Comparison of ENCODE assay signal across 16 cellular contexts in the genomic region with DNA sequence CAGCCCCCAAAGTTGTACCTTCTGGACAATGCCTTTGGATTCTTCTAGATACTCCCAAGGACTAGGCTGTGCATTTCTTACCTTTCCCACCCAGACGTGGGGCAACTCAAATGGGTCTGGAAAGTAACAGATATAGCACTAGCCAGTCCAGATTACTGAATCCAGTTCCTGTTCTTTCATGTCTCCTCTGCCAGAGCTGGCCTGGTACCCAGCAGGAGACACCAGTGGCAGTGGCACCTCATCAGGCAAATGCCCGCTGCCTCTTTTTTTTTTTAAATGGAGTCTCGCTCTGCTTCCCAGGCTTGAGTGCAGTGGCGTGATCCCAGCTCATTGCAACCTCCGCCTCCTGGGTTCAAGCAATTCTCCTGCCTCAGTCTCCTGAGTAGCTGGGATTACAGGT.
"Had no signal": no experiment of that assay in that cellular context is flagged by ENCODE, and none has a peak within 500 bp of the region (broad histone marks: within the 10 kb centered on the region; RNA-seq: fewer than 3 reads in every experiment).

No MANE protein-coding gene starts in this region.

- ATAC-seq: left colon; naive thymus-derived CD8-positive, alpha-beta T cell had no signal

- H3K4me1 Mint-ChIP-seq: neural crest cell had no signal

- H3K27me3 Mint-ChIP-seq: naive thymus-derived CD8-positive, alpha-beta T cell had no signal

- H3K36me3 ChIP-seq: sigmoid colon had no signal

- H3K4me3 ChIP-seq: dorsolateral prefrontal cortex, hepatocyte, sigmoid colon, skin epidermis had no signal

- H2AFZ ChIP-seq: hepatocyte had no signal

- H3K36me3 Mint-ChIP-seq: naive thymus-derived CD8-positive, alpha-beta T cell had no signal

- H3K4me2 ChIP-seq: hepatocyte had no signal

- H3K9me3 Mint-ChIP-seq: naive thymus-derived CD8-positive, alpha-beta T cell; neural crest cell had no signal

- DNase-seq: cortex of kidney; dorsolateral prefrontal cortex; effector CD8-positive, alpha-beta T cell; foreskin melanocyte; head of caudate nucleus; kidney; left colon; mammary epithelial cell; naive thymus-derived CD8-positive, alpha-beta T cell; sigmoid colon; stimulated activated CD4-positive, alpha-beta T cell treated with anti-CD3 and anti-CD28 coated beads, Interleukin-12 subunit alpha, Interleukin-12 subunit beta, amount 100 ng/mL, for 4 hours; stimulated activated naive CD4-positive, alpha-beta T cell treated with Interleukin-2 at 50 U/mL for 16 hours; trophoblast cell had no signal

- H3K4me3 Mint-ChIP-seq: naive thymus-derived CD8-positive, alpha-beta T cell; neural crest cell had no signal

- H3K27me3 ChIP-seq: dorsolateral prefrontal cortex, hepatocyte, sigmoid colon had no signal

- H3K79me2 ChIP-seq: hepatocyte had no signal

- H3K27ac ChIP-seq: dorsolateral prefrontal cortex, hepatocyte, sigmoid colon, skin epidermis had no signal

- H3K4me1 ChIP-seq: sigmoid colon had no signal
